ENCODE assay signal across 9 cellular contexts in genomic region chr17:3964203-3965122, GRCh38. TPM values are rescaled to one million over a fixed set of nuclear protein-coding genes. Genes with fewer than 3 reads are reported as not detected.
DNase-seq lines count a peak whose midpoint lies in the region; ATAC-seq, FAIRE-seq and TF ChIP-seq lines count a peak whose summit lies in the region.
"Had no signal": no experiment of that assay in that cellular context is flagged by ENCODE, and none has a peak within 500 bp of the region (broad histone marks: within the 10 kb centered on the region; RNA-seq: fewer than 3 reads in every experiment).

ATP2A3 (minus strand) TSS chr17:3964437; CDS start chr17:3964291, 146 bp downstream.

- DNase-seq in GM10266 (ENCODE audit: extremely low spot score) (peak; percentile 94), HFF-Myc (ENCODE audit: extremely low read depth, low read depth) (no peak), PC-9 (peak in 1 of 2 experiments; percentile 38), heart right ventricle (peak in 1 of 2 donors; percentile 57), small intestine (peak; percentile 64), hippocampal formation (lab: John Stamatoyannopoulos, UW) (no peak), ecto neural progenitor cell (ENCODE audit: low spot score) (no peak)
- DNase-seq in activated effector memory CD4-positive, alpha-beta T cell treated with anti-CD3 and anti-CD28 coated beads, Interleukin-2, amount 50 U/mL, for 16 hours = peak; percentile 90

- peak within 1 kb of the TSS; percentile 96 for H3K4me2 ChIP-seq in PC-9

- peaks cover 25% of the 10 kb centered on the region for H3F3A ChIP-seq in PC-9 (ENCODE audit: insufficient read depth, low read depth)

- POLR2A ChIA-PET in PC-9 (lab: Charles Lee; ENCODE audit: unreplicated experiment) = interaction anchor here (0.7 to 0.9 kb wide), 3 partner anchors 43 to 932 kb away, joined by 3 read pairs; partner anchors contain the start of gene NCBP3

- intact Hi-C loops in PC-9 (cut with micrococcal nuclease; ENCODE audit: unreplicated experiment) (no loop called here), heart right ventricle (cut with DNase I) (loop anchor here in 1 of 10 donors (5.0 kb wide), 1 partner anchor 38 kb away; no protein-coding TSS in a partner anchor)

- CTCF ChIA-PET in PC-9 (lab: Charles Lee) = no interaction called here

- H2AFZ ChIP-seq in PC-9 = peak within 1 kb of the TSS; percentile 85

- H3K9me2 ChIP-seq in PC-9 (ENCODE audit: insufficient read depth) = no peaks in the 10 kb centered on the region

- TSS peak; percentile 62 for BruUV-seq in PC-9 (replicated peaks; lab: Mats Ljungman, UMichigan)

- 2 to 3% methylated on average over 79 to 86 of the region's 92 CpGs for WGBS in heart right ventricle, 2 donors
- WGBS in small intestine, 3 donors = 0 to 1% (median 1%) methylated on average over 37 to 92 of the region's 92 CpGs

- H3K27ac ChIP-seq in PC-9 = no peak within 1 kb of the TSS
- H3K27ac ChIP-seq in heart right ventricle = peak within 1 kb of the TSS; percentile 9 to 90 (median 57)
- H3K27ac ChIP-seq in small intestine (ENCODE audit: low read depth in 1 of 2, low read length in 1 of 2) = peak within 1 kb of the TSS; percentile 73 to 77

- H3K4me3 ChIP-seq in HFF-Myc (replicated peaks; ENCODE audit: low read depth, low read length) (peak within 1 kb of the TSS; percentile 31), PC-9 (peak within 1 kb of the TSS; percentile 66), heart right ventricle (peak within 1 kb of the TSS in 9 of 10 donors; percentile 44 to 71 (median 57)), small intestine (ENCODE audit: low read depth in 1 of 2, low read length in 2 of 2) (peak within 1 kb of the TSS; percentile 74 to 82)

- TF ChIP-seq CTCF in GM10266 (IDR thresholded peaks at IDR 0.05; ENCODE audit: control insufficient read depth, insufficient read depth, low read depth, missing control alignments) (no peak), HFF-Myc (IDR thresholded peaks at IDR 0.05; ENCODE audit: low read depth, low read length, missing control alignments) (no peak), PC-9 (conservative IDR thresholded peaks at IDR 0.05) (no peak), heart right ventricle (IDR thresholded peaks at IDR 0.05) (no peak)

- FAIRE-seq in small intestine (lab: Jason Lieb, UNC) = no peak
- FAIRE-seq: frontal cortex had no signal

- no peaks in the 10 kb centered on the region for H3K27me3 ChIP-seq in PC-9 (ENCODE audit: insufficient read depth, low read depth)
- H3K27me3 ChIP-seq in heart right ventricle = peaks cover 3 to 38% (median 24%) of the 10 kb centered on the region in 7 donors
- no peaks in the 10 kb centered on the region for H3K27me3 ChIP-seq in small intestine (ENCODE audit: control insufficient read depth in 2 of 2, insufficient read depth in 2 of 2, low read length in 2 of 2)

- H3K36me3 ChIP-seq in PC-9 (ENCODE audit: low read depth) (no peaks in the 10 kb centered on the region), heart right ventricle (no peaks in the 10 kb centered on the region), small intestine (ENCODE audit: control insufficient read depth in 2 of 2, insufficient read depth in 2 of 2, low read length in 2 of 2) (no peaks in the 10 kb centered on the region)

- H4K20me1 ChIP-seq in PC-9 (ENCODE audit: insufficient read depth) = no peaks in the 10 kb centered on the region

- peaks cover 21% of the 10 kb centered on the region for H3K4me1 ChIP-seq in PC-9 (replicated peaks; ENCODE audit: insufficient read depth)
- peaks cover 7 to 58% (median 32%) of the 10 kb centered on the region in 9 donors for H3K4me1 ChIP-seq in heart right ventricle
- H3K4me1 ChIP-seq in small intestine (ENCODE audit: control insufficient read depth in 2 of 2, insufficient read depth in 1 of 2, low read depth in 1 of 2, low read length in 1 of 2) = peaks cover 2 to 8% of the 10 kb centered on the region in 2 donors

- H3K79me2 ChIP-seq in PC-9 (ENCODE audit: low read depth) = no peaks in the 10 kb centered on the region

- peak; percentile 32 to 76 (median 50) for ATAC-seq in heart right ventricle

- H3K9me3 ChIP-seq in PC-9 (ENCODE audit: insufficient read depth, low read depth) = no peaks in the 10 kb centered on the region
- no peaks in the 10 kb centered on the region for H3K9me3 ChIP-seq in heart right ventricle
- H3K9me3 ChIP-seq in small intestine (ENCODE audit: control insufficient read depth, low read depth) = no peaks in the 10 kb centered on the region

RNA-seq across cellular contexts. Expression of gene ATP2A3, which starts in this region (rescaled TPM):
- total RNA-seq in PC-9 (2021) (4.4 and 9.6 TPM in 2 replicates), heart right ventricle (10 to 100 TPM in 1 of 10 donors, 1 to 10 TPM in 9; 4.3 to 10.2 (median 5.7) TPM)
- polyA plus RNA-seq in heart right ventricle (10 to 100 TPM; 10.2 to 11.0 TPM), small intestine (10 to 100 TPM in 2 of 3 donors, 1 to 10 TPM in 1; 5.8 to 30.6 (median 18.1) TPM)

Comparison
In these comparisons a context has a peak if more than half of its experiments do, and no peak if none do; other contexts are left out.
1. DNase-seq: peak in GM10266 (single experiment), activated effector memory CD4-positive, alpha-beta T cell treated with anti-CD3 and anti-CD28 coated beads, Interleukin-2, amount 50 U/mL, for 16 hours (single experiment) and small intestine (single experiment); none in HFF-Myc (single experiment), hippocampal formation (0 of 2) and ecto neural progenitor cell (single experiment).
2. Peak in every context shown above with its lines, with median percentiles within 50 percentile points of each other: H3K4me3 ChIP-seq.